In the genomic region with DNA sequence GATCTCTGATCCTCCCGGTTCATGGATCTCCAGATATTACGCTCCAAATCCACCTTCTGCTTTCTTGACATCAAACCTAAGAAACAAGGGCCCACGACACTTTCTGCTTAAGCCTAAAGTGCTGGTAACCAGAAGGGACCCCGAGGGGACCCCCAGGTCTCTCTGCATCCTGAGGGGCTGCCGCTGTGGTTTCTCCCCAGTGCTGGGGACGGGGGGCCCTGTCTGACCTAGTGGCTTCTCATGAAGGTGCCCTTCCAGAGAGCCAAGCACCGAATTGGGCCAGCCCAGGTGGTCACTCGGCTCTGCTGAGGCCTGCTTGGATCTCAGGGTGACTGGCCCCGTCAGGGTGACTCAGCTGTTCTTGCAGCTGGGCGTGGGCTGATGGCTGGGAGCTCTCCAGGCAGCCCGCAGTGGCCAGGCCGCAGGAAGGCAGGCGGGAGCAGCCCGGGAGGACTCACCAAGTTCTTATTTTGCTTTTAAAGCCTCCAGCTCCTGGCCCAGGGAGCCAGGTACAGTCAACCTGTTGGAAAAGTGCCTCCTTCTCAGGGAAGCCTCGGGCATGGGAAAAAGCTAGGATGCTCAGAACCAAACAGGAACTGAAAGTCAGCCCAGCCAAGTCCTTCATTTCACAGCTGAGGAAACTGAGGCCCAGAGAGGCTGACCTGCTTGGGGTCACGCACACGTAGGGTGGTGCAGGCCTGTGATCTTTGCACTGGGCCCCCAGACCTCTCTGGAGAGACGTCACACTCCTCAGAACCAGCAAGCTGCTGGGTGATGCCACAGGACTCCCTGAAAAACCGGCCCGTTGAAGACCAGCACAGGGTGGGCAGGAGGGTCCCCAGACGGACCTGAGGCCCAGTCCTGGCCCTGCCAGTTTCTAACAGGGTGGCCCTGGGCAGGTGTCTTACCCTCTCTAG, we compare ENCODE assay signal across 9 cellular contexts. TPM values are rescaled to one million over a fixed set of nuclear protein-coding genes. Genes with fewer than 3 reads are reported as not detected.
DNase-seq lines count a peak whose midpoint lies in the region; ATAC-seq, FAIRE-seq and TF ChIP-seq lines count a peak whose summit lies in the region.
"Had no signal": no experiment of that assay in that cellular context is flagged by ENCODE, and none has a peak within 500 bp of the region (broad histone marks: within the 10 kb centered on the region; RNA-seq: fewer than 3 reads in every experiment).

No MANE protein-coding gene starts in this region.

- H3K36me3 ChIP-seq in fibroblast of lung (ENCODE audit: control insufficient read depth, insufficient read depth, low read length) = no peaks in the 10 kb centered on the region

- DNase-seq in RCC 7860 (ENCODE audit: low spot score) (peak; percentile 79), fibroblast of lung (ENCODE audit: low read depth in 2 of 2) (peak; percentile 91 to 96), occipital lobe (lab: John Stamatoyannopoulos, UW) (peak; percentile 57), foreskin melanocyte (no peak), NCI-H187 (lab: John Stamatoyannopoulos, UW) (no peak)
- DNase-seq in activated CD4-positive, alpha-beta memory T cell treated with anti-CD3 and anti-CD28 coated beads, Interleukin-2, amount 10 ng/mL, durations not matched to agents 7 days and 5 days = no peak
- DNase-seq: NK-92 treated with Interleukin-12 subunit alpha and Interleukin-12 subunit beta, amount 100 ng/mL, for 24 hours had no signal

- H3K27ac ChIP-seq in C4-2B (peak overlapping the region; percentile 6; the same call in 1 of the 2 replicates), fibroblast of lung (ENCODE audit: insufficient read depth, low read length) (peak overlapping the region; percentile 69)

- peak overlapping the region; percentile 51 for H3K4me2 ChIP-seq in fibroblast of lung (ENCODE audit: extremely low read depth, insufficient read depth, low read length)

- TF ChIP-seq CTCF in C4-2B (conservative IDR thresholded peaks at IDR 0.05) (no peak), fibroblast of lung (conservative IDR thresholded peaks at IDR 0.05 in 1 of 2, IDR thresholded peaks at IDR 0.05 in 1 of 2; ENCODE audit: low read depth in 1 of 2, low read length in 2 of 2) (peak in 1 of 2 donors; percentile 5)

- POLR2A ChIA-PET in activated CD4-positive, alpha-beta memory T cell treated with anti-CD3 and anti-CD28 coated beads, Interleukin-2, amount 10 ng/mL, durations not matched to agents 7 days and 5 days (lab: Charles Lee) = no interaction called here

- CTCF ChIA-PET in activated CD4-positive, alpha-beta memory T cell treated with anti-CD3 and anti-CD28 coated beads, Interleukin-2, amount 10 ng/mL, durations not matched to agents 7 days and 5 days (lab: Charles Lee) = no interaction called here

- no peaks in the 10 kb centered on the region for H3K9me3 Mint-ChIP-seq in activated CD4-positive, alpha-beta memory T cell treated with anti-CD3 and anti-CD28 coated beads, Interleukin-2, amount 10 ng/mL, durations not matched to agents 7 days and 5 days

- H3K9ac ChIP-seq in fibroblast of lung (ENCODE audit: insufficient read depth, low read length) = no peak overlapping the region

- no peak overlapping the region for H3K4me3 ChIP-seq in fibroblast of lung (replicated peaks in 1 of 4; ENCODE audit: control extremely low read depth in 1 of 4, insufficient read depth in 1 of 4, low read depth in 3 of 4, low read length in 4 of 4)

- peaks cover 2% of the 10 kb centered on the region for H3K27me3 Mint-ChIP-seq in activated CD4-positive, alpha-beta memory T cell treated with anti-CD3 and anti-CD28 coated beads, Interleukin-2, amount 10 ng/mL, durations not matched to agents 7 days and 5 days

- H3K4me1 Mint-ChIP-seq in activated CD4-positive, alpha-beta memory T cell treated with anti-CD3 and anti-CD28 coated beads, Interleukin-2, amount 10 ng/mL, durations not matched to agents 7 days and 5 days = peaks cover 3% of the 10 kb centered on the region

- no peaks in the 10 kb centered on the region for H4K20me1 ChIP-seq in fibroblast of lung (ENCODE audit: control insufficient read depth, extremely low read depth, insufficient read depth, low read length)

- ATAC-seq in GM19395 (IDR thresholded peaks at IDR 0.05; ENCODE audit: unreplicated experiment) = no peak

- no peaks in the 10 kb centered on the region for H3K79me2 ChIP-seq in fibroblast of lung (ENCODE audit: control insufficient read depth, insufficient read depth, low read length)

- H2AFZ ChIP-seq in fibroblast of lung (ENCODE audit: low read length) = peak overlapping the region; percentile 65

- peaks cover 4% of the 10 kb centered on the region for H3K4me1 ChIP-seq in fibroblast of lung (ENCODE audit: control insufficient read depth, extremely low read depth, insufficient read depth, low read length)

- no peaks in the 10 kb centered on the region for H3K36me3 Mint-ChIP-seq in activated CD4-positive, alpha-beta memory T cell treated with anti-CD3 and anti-CD28 coated beads, Interleukin-2, amount 10 ng/mL, durations not matched to agents 7 days and 5 days (ENCODE audit: low read depth)

- H3K27ac Mint-ChIP-seq in activated CD4-positive, alpha-beta memory T cell treated with anti-CD3 and anti-CD28 coated beads, Interleukin-2, amount 10 ng/mL, durations not matched to agents 7 days and 5 days = no peak overlapping the region

- FAIRE-seq in RCC 7860 (lab: Jason Lieb, UNC) = peak; percentile 59

- H3K9me3 ChIP-seq in fibroblast of lung (ENCODE audit: control insufficient read depth, insufficient read depth, low read depth, low read length) = no peaks in the 10 kb centered on the region

- H3K27me3 ChIP-seq in fibroblast of lung (ENCODE audit: control insufficient read depth, insufficient read depth, low read length) = no peaks in the 10 kb centered on the region

- no peak overlapping the region for H3K4me3 Mint-ChIP-seq in activated CD4-positive, alpha-beta memory T cell treated with anti-CD3 and anti-CD28 coated beads, Interleukin-2, amount 10 ng/mL, durations not matched to agents 7 days and 5 days

RNA-seq across cellular contexts. Expression of gene BLOC1S4, which starts 16.7 kb away (rescaled TPM):
- total RNA-seq in fibroblast of lung (10.8 and 12.2 TPM in 2 replicates), occipital lobe (9.4 TPM)
- 12.3 and 13.5 TPM in 2 replicates for polyA plus RNA-seq in fibroblast of lung
- polyA plus RNA-seq in fibroblast of lung (2012) = 13.3 and 15.7 TPM in 2 replicates
- polyA minus RNA-seq in fibroblast of lung (ENCODE audit: low replicate concordance) = 1.5 and 2.8 TPM in 2 replicates
- 10 to 100 TPM; 22.9 to 23.2 TPM for total RNA-seq in activated CD4-positive, alpha-beta memory T cell treated with anti-CD3 and anti-CD28 coated beads, Interleukin-2, amount 10 ng/mL, durations not matched to agents 7 days and 5 days

RNA-seq across cellular contexts. Expression of gene MRFAP1L1, which starts 23.0 kb away (rescaled TPM):
- 41.6 and 45.5 TPM in 2 replicates for total RNA-seq in fibroblast of lung
- 64.7 and 77.4 TPM in 2 replicates for polyA plus RNA-seq in fibroblast of lung
- 45.5 and 54.7 TPM in 2 replicates for polyA plus RNA-seq in fibroblast of lung (2012)
- 3.7 and 16.2 TPM in 2 replicates for polyA minus RNA-seq in fibroblast of lung (ENCODE audit: low replicate concordance)
- total RNA-seq in occipital lobe = 90.8 TPM
- 10 to 100 TPM; 81.9 to 83.1 TPM for total RNA-seq in activated CD4-positive, alpha-beta memory T cell treated with anti-CD3 and anti-CD28 coated beads, Interleukin-2, amount 10 ng/mL, durations not matched to agents 7 days and 5 days

RNA-seq across cellular contexts. Expression of gene S100P, which starts 39.0 kb away (rescaled TPM):
- total RNA-seq in fibroblast of lung (not detected in 2 replicates), occipital lobe (1.6 TPM)
- not detected in 2 replicates for polyA plus RNA-seq in fibroblast of lung
- polyA plus RNA-seq in fibroblast of lung (2012) = not detected in 2 replicates
- polyA minus RNA-seq in fibroblast of lung (ENCODE audit: low replicate concordance) = not detected in 2 replicates
- 100 to 1,000 TPM; 165 to 176 TPM for total RNA-seq in activated CD4-positive, alpha-beta memory T cell treated with anti-CD3 and anti-CD28 coated beads, Interleukin-2, amount 10 ng/mL, durations not matched to agents 7 days and 5 days

RNA-seq across cellular contexts. Expression of gene KIAA0232, which starts 49.8 kb away (rescaled TPM):
- total RNA-seq in fibroblast of lung = 17.7 and 18.8 TPM in 2 replicates
- polyA plus RNA-seq in fibroblast of lung = 12.3 and 18.0 TPM in 2 replicates
- 7.8 and 10.7 TPM in 2 replicates for polyA plus RNA-seq in fibroblast of lung (2012)
- 2.9 and 5.7 TPM in 2 replicates for polyA minus RNA-seq in fibroblast of lung (ENCODE audit: low replicate concordance)
- 50.8 TPM for total RNA-seq in occipital lobe
- total RNA-seq in activated CD4-positive, alpha-beta memory T cell treated with anti-CD3 and anti-CD28 coated beads, Interleukin-2, amount 10 ng/mL, durations not matched to agents 7 days and 5 days = 10 to 100 TPM; 23.2 to 24.1 TPM

Comparison
In these comparisons a context has a peak if more than half of its experiments do, and no peak if none do; other contexts are left out.
1. DNase-seq: peak in RCC 7860 (single experiment), fibroblast of lung (2 of 2) and occipital lobe (single experiment); none in foreskin melanocyte (single experiment), NCI-H187 (0 of 2) and activated CD4-positive, alpha-beta memory T cell treated with anti-CD3 and anti-CD28 coated beads, Interleukin-2, amount 10 ng/mL, durations not matched to agents 7 days and 5 days (single experiment).
2. RNA of gene S100P, which starts 39.0 kb away (total RNA-seq): 165 to 176 TPM in activated CD4-positive, alpha-beta memory T cell treated with anti-CD3 and anti-CD28 coated beads, Interleukin-2, amount 10 ng/mL, durations not matched to agents 7 days and 5 days; 1.6 TPM in occipital lobe (single experiment) and not detected in fibroblast of lung; every median in the first group is over 10 times any median in the second.